Comparison of ENCODE assay signal across 7 cellular contexts in the genomic region with DNA sequence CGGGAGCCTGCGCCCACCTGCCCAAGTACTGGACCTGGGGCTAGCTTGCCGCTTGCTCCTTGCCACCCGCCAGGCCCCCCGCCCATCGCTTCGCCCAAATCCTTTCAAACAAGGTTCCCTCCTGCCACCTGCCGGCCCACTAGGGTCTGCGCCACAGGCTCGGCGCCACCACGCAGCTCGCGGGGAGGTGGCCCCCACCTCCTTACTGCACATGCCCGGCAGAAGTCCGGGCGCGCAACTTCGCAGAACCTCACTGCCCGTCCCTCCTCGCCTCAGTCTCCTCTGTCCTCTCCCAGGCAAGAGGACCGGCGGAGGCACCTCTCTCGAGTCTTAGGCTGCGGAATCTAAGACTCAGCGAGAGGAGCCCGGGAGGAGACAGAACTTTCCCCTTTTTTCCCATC. TPM values are rescaled to one million over a fixed set of nuclear protein-coding genes. Genes with fewer than 3 reads are reported as not detected.
DNase-seq lines count a peak whose midpoint lies in the region; ATAC-seq and TF ChIP-seq lines count a peak whose summit lies in the region.

No MANE protein-coding gene starts in this region.

- peaks cover 82% of the 10 kb centered on the region for H3K27me3 Mint-ChIP-seq in activated naive CD8-positive, alpha-beta T cell treated with anti-CD3 and anti-CD28 coated beads for 36 hours

- peaks cover 7% of the 10 kb centered on the region for H3K4me1 Mint-ChIP-seq in activated naive CD8-positive, alpha-beta T cell treated with anti-CD3 and anti-CD28 coated beads for 36 hours

- H3K36me3 Mint-ChIP-seq in activated naive CD8-positive, alpha-beta T cell treated with anti-CD3 and anti-CD28 coated beads for 36 hours = peaks cover 2% of the 10 kb centered on the region

- H3K4me3 Mint-ChIP-seq in activated naive CD8-positive, alpha-beta T cell treated with anti-CD3 and anti-CD28 coated beads for 36 hours = peak overlapping the region; percentile 43

- ATAC-seq in GM19463 (IDR thresholded peaks at IDR 0.05; ENCODE audit: unreplicated experiment) (no peak), GM18505 (IDR thresholded peaks at IDR 0.05; ENCODE audit: unreplicated experiment) (no peak)

- no peak overlapping the region for H3K27ac Mint-ChIP-seq in activated naive CD8-positive, alpha-beta T cell treated with anti-CD3 and anti-CD28 coated beads for 36 hours

- peak; percentile 38; the same call in 1 of the 3 replicates for TF ChIP-seq CTCF in GM12872 (IDR thresholded peaks at IDR 0.05; ENCODE audit: insufficient read depth, low read depth, low read length)

- H3K4me3 ChIP-seq in iPS-11a (ENCODE audit: low read depth, low read length) = peak overlapping the region; percentile 40

- DNase-seq in NOMO-1 treated with DMSO at 0.1 percent for 48 hours (lab: John Stamatoyannopoulos, UW; ENCODE audit: unreplicated experiment) = peak; percentile 26
- peak; percentile 54 for DNase-seq in activated naive CD8-positive, alpha-beta T cell treated with anti-CD3 and anti-CD28 coated beads for 36 hours
- peak; percentile 51 to 58 for DNase-seq in stimulated activated CD4-positive, alpha-beta T cell treated with anti-CD3 and anti-CD28 coated beads, Interleukin-2, amount 100 ng/mL, for 24 hours

- no peak for TF ChIP-seq POLR2A in GM18505 (IDR thresholded peaks at IDR 0.05; ENCODE audit: borderline replicate concordance, extremely low read depth, insufficient read depth, insufficient read length)

- no peaks in the 10 kb centered on the region for H3K9me3 Mint-ChIP-seq in activated naive CD8-positive, alpha-beta T cell treated with anti-CD3 and anti-CD28 coated beads for 36 hours

RNA-seq across cellular contexts. Expression of gene GNAS-AS1, which starts 11.2 kb away (rescaled TPM):
- total RNA-seq in activated naive CD8-positive, alpha-beta T cell treated with anti-CD3 and anti-CD28 coated beads for 36 hours = 1 to 10 TPM; 1.0 to 1.3 TPM

RNA-seq across cellular contexts. Expression of gene GNAS, which starts 13.0 kb away (rescaled TPM):
- total RNA-seq in activated naive CD8-positive, alpha-beta T cell treated with anti-CD3 and anti-CD28 coated beads for 36 hours = 100 to 1,000 TPM; 779 to 785 TPM
